Comparison of ENCODE assay signal across 34 cellular contexts in the genomic region with DNA sequence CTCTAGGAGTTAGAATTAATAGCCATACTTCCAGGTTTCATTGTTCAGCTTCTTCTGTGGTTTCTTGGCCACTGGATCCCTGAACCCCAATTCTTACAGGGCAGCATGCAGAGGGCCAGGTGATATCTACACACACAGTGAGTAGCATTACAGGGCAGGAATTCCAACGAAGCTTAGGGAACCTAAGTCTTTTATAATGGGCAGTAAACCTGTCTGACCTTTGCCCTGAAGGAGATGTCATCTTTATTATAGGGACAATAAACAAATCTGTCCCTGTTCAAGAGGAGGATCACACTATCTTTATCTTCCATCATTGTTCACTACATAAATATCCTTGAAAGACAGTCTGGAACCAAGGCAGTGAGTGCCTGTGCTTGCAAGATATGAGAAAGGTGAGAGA. TPM values are rescaled to one million over a fixed set of nuclear protein-coding genes. Genes with fewer than 3 reads are reported as not detected.
DNase-seq lines count a peak whose midpoint lies in the region; ATAC-seq, FAIRE-seq and TF ChIP-seq lines count a peak whose summit lies in the region.
"Had no signal": no experiment of that assay in that cellular context is flagged by ENCODE, and none has a peak within 500 bp of the region (broad histone marks: within the 10 kb centered on the region; RNA-seq: fewer than 3 reads in every experiment).

No MANE protein-coding gene starts in this region.

- no peak for FAIRE-seq in small intestine (lab: Jason Lieb, UNC)
- FAIRE-seq: A204.1, A549, D721Med had no signal

- H3K27me3 ChIP-seq in small intestine (ENCODE audit: control insufficient read depth in 2 of 2, insufficient read depth in 2 of 2, low read length in 2 of 2): peaks cover 0 to 2% of the 10 kb centered on the region in 2 donors
- H3K27me3 ChIP-seq: BE2C; BLaER1; BLaER1 treated with 17β-estradiol and CSF1 and Interleukin-3, amounts not matched to agents 10 nM and 100 nM had no signal

- DNase-seq in activated CD4-positive, alpha-beta T cell treated with anti-CD3 and anti-CD28 coated beads, Interleukin-2, amount 10 ng/mL, durations not matched to agents 24 days and 14 days: peak; percentile 37
- DNase-seq in activated CD4-positive, alpha-beta T cell treated with anti-CD3 and anti-CD28 coated beads for 1 hour: no peak
- DNase-seq in left colon (no peak), mucosa of descending colon (no peak), small intestine (no peak), midbrain (lab: John Stamatoyannopoulos, UW) (no peak)
- DNase-seq: 8988T; ACHN; AML-193; BE2C; C1 segment of cervical spinal cord; Caco-2; Calu3; CD4-positive, alpha-beta memory T cell; CD4-positive, alpha-beta T cell; CD4-positive, CD25-positive, alpha-beta regulatory T cell; CD8-positive, alpha-beta memory T cell; CD8-positive, alpha-beta T cell; COR-L47; DMS 273 treated with DMSO at 0.1 percent for 48 hours; DMS153; DMS53; DMS79; DMS79 treated with DMSO at 0.1 percent for 48 hours; DND-41 had no signal

- H3K9me3 ChIP-seq in mucosa of descending colon: no peaks in the 10 kb centered on the region
- H3K9me3 ChIP-seq in small intestine (ENCODE audit: control insufficient read depth, low read depth): no peaks in the 10 kb centered on the region

- H3K36me3 ChIP-seq in mucosa of descending colon (ENCODE audit: low read depth) (no peaks in the 10 kb centered on the region), small intestine (ENCODE audit: control insufficient read depth in 2 of 2, insufficient read depth in 2 of 2, low read length in 2 of 2) (no peaks in the 10 kb centered on the region)
- H3K36me3 ChIP-seq: BLaER1; BLaER1 treated with 17β-estradiol and CSF1 and Interleukin-3, amounts not matched to agents 10 nM and 100 nM had no signal

- TF ChIP-seq CTCF in mucosa of descending colon (IDR thresholded peaks at IDR 0.05): no peak

- H3K36me3 Mint-ChIP-seq in activated CD4-positive, alpha-beta T cell treated with anti-CD3 and anti-CD28 coated beads, Interleukin-2, amount 10 ng/mL, durations not matched to agents 24 days and 14 days (ENCODE audit: low read depth): no peaks in the 10 kb centered on the region
- H3K36me3 Mint-ChIP-seq: CD14-positive monocyte; CD4-positive, CD25-positive, alpha-beta regulatory T cell; CD8-positive, alpha-beta T cell had no signal

- H3K27me3 Mint-ChIP-seq in activated CD4-positive, alpha-beta T cell treated with anti-CD3 and anti-CD28 coated beads, Interleukin-2, amount 10 ng/mL, durations not matched to agents 24 days and 14 days: peaks cover 14% of the 10 kb centered on the region

- 5 to 24% (median 6%) methylated on average over 1 of the region's 1 CpG for WGBS in small intestine, 3 donors

- H3K4me3 ChIP-seq in mucosa of descending colon (no peak overlapping the region), small intestine (ENCODE audit: low read depth in 1 of 2, low read length in 2 of 2) (no peak overlapping the region)
- H3K4me3 ChIP-seq: A549; BLaER1; BLaER1 treated with 17β-estradiol and CSF1 and Interleukin-3, amounts not matched to agents 10 nM and 100 nM had no signal

- no peaks in the 10 kb centered on the region for H3K9me3 Mint-ChIP-seq in activated CD4-positive, alpha-beta T cell treated with anti-CD3 and anti-CD28 coated beads, Interleukin-2, amount 10 ng/mL, durations not matched to agents 24 days and 14 days

- H3K4me1 ChIP-seq in mucosa of descending colon (ENCODE audit: low read depth) (no peaks in the 10 kb centered on the region), small intestine (ENCODE audit: control insufficient read depth in 2 of 2, insufficient read depth in 1 of 2, low read depth in 1 of 2, low read length in 1 of 2) (no peaks in the 10 kb centered on the region)
- H3K4me1 ChIP-seq: A549, BE2C, BLaER1, Caco-2 had no signal

- H3K4me3 Mint-ChIP-seq in activated CD4-positive, alpha-beta T cell treated with anti-CD3 and anti-CD28 coated beads, Interleukin-2, amount 10 ng/mL, durations not matched to agents 24 days and 14 days: no peak overlapping the region
- H3K4me3 Mint-ChIP-seq: B cell; CD14-positive monocyte; CD4-positive, alpha-beta memory T cell; CD4-positive, alpha-beta T cell; CD4-positive, CD25-positive, alpha-beta regulatory T cell; CD8-positive, alpha-beta memory T cell; CD8-positive, alpha-beta T cell had no signal

- no peaks in the 10 kb centered on the region for H3K4me1 Mint-ChIP-seq in activated CD4-positive, alpha-beta T cell treated with anti-CD3 and anti-CD28 coated beads, Interleukin-2, amount 10 ng/mL, durations not matched to agents 24 days and 14 days
- H3K4me1 Mint-ChIP-seq: B cell; CD4-positive, alpha-beta memory T cell; CD4-positive, CD25-positive, alpha-beta regulatory T cell; CD8-positive, alpha-beta memory T cell had no signal

- no peak overlapping the region for H3K27ac Mint-ChIP-seq in activated CD4-positive, alpha-beta T cell treated with anti-CD3 and anti-CD28 coated beads, Interleukin-2, amount 10 ng/mL, durations not matched to agents 24 days and 14 days
- H3K27ac Mint-ChIP-seq: B cell; CD14-positive monocyte; CD4-positive, alpha-beta memory T cell; CD4-positive, alpha-beta T cell; CD4-positive, CD25-positive, alpha-beta regulatory T cell; CD8-positive, alpha-beta memory T cell; CD8-positive, alpha-beta T cell had no signal

- intact Hi-C loops in activated CD4-positive, alpha-beta T cell treated with anti-CD3 and anti-CD28 coated beads, Interleukin-2, amount 10 ng/mL, durations not matched to agents 24 days and 14 days (cut with micrococcal nuclease): no loop called here
- intact Hi-C loops in left colon (cut with DNase I, micrococcal nuclease): no loop called here
- intact Hi-C loops in mucosa of descending colon (cut with DNase I, micrococcal nuclease): no loop called here

- no peak overlapping the region for H3K27ac ChIP-seq in small intestine (ENCODE audit: low read depth in 1 of 2, low read length in 1 of 2)
- H3K27ac ChIP-seq: 22Rv1; A549; BLaER1; BLaER1 treated with 17β-estradiol and CSF1 and Interleukin-3, amounts not matched to agents 10 nM and 100 nM; C4-2B had no signal

- ATAC-seq in left colon: peak; percentile 55
- ATAC-seq in mucosa of descending colon: peak; percentile 59
- ATAC-seq: A549; CD8-positive, alpha-beta T cell had no signal

RNA-seq across cellular contexts. Expression of a gene that starts 11.7 kb away (rescaled TPM):
- total RNA-seq in activated CD4-positive, alpha-beta T cell treated with anti-CD3 and anti-CD28 coated beads, Interleukin-2, amount 10 ng/mL, durations not matched to agents 24 days and 14 days: 0.66 and 0.82 TPM in 2 replicates
- total RNA-seq in left colon: under 1 TPM; 0.64 to 0.79 TPM
- 1 to 10 TPM; 1.3 to 4.1 (median 1.4) TPM for total RNA-seq in mucosa of descending colon
- under 1 TPM in 1 of 3 donors, not detected in 2; 0.70 TPM for polyA plus RNA-seq in small intestine
- polyA plus RNA-seq: CD14-positive monocyte had no signal

RNA-seq across cellular contexts. Expression of a gene that starts 20.0 kb away (rescaled TPM):
- total RNA-seq in activated CD4-positive, alpha-beta T cell treated with anti-CD3 and anti-CD28 coated beads, Interleukin-2, amount 10 ng/mL, durations not matched to agents 24 days and 14 days: 3.4 and 4.2 TPM in 2 replicates
- total RNA-seq in left colon (10 to 100 TPM; 13.4 to 16.3 TPM), mucosa of descending colon (10 to 100 TPM; 12.5 to 20.2 (median 14.1) TPM)
- polyA plus RNA-seq in small intestine: 1 to 10 TPM; 2.4 to 8.8 (median 3.8) TPM
